In the genomic region with DNA sequence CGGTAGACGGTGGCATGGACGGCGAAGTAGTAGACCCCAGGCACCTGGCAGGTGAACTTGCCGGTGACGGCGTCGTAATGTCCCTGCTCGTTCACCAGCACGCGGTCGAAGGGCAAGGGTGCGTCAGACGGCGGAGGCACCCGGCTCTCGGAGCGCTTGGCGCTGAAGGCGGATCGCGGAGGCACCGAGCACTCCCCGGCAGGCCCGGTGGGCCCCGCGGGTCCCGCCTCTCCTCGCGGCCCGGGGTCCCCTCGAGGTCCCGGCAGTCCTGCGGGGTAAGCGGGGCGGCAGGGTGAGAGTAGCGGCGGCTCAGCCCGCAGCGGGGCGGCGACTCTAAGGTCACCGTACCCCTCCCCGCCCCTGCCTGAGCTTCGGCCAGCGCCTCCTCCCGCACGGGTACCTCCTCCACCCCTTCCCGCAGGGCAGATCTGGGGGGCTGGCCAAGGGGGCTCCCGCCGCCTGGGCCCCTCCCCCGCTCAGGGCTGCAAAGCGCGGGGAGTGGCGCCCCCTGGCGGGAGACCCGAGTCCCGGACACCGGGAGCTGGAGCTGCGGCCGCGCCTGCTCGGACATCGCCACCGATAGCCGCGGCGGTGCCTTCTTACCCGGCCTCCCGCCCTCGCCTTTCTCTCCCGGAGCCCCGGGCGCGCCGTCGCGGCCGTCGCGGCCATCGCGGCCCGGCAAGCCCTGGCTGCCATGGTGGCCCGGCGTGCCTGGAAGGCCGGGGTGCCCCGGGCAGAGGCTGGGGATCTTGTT, we compare ENCODE assay signal across 1 cellular context.
TF ChIP-seq lines count a peak whose summit lies in the region.

No MANE protein-coding gene starts in this region.

TF ChIP-seq in liver, 16 proteins besides CTCF, POLR2A, EP300 and RAD21 (continued from another document):
- TF ChIP-seq, protein P1, sequence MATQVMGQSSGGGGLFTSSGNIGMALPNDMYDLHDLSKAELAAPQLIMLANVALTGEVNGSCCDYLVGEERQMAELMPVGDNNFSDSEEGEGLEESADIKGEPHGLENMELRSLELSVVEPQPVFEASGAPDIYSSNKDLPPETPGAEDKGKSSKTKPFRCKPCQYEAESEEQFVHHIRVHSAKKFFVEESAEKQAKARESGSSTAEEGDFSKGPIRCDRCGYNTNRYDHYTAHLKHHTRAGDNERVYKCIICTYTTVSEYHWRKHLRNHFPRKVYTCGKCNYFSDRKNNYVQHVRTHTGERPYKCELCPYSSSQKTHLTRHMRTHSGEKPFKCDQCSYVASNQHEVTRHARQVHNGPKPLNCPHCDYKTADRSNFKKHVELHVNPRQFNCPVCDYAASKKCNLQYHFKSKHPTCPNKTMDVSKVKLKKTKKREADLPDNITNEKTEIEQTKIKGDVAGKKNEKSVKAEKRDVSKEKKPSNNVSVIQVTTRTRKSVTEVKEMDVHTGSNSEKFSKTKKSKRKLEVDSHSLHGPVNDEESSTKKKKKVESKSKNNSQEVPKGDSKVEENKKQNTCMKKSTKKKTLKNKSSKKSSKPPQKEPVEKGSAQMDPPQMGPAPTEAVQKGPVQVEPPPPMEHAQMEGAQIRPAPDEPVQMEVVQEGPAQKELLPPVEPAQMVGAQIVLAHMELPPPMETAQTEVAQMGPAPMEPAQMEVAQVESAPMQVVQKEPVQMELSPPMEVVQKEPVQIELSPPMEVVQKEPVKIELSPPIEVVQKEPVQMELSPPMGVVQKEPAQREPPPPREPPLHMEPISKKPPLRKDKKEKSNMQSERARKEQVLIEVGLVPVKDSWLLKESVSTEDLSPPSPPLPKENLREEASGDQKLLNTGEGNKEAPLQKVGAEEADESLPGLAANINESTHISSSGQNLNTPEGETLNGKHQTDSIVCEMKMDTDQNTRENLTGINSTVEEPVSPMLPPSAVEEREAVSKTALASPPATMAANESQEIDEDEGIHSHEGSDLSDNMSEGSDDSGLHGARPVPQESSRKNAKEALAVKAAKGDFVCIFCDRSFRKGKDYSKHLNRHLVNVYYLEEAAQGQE (IDR thresholded peaks at IDR 0.05) = no peak
- TF ChIP-seq RXRA (IDR thresholded peaks at IDR 0.05) (no peak), YY1 (IDR thresholded peaks at IDR 0.05) (no peak), FOXA1 (IDR thresholded peaks at IDR 0.05) (no peak), EGR1 (IDR thresholded peaks at IDR 0.05; ENCODE audit: low read depth in 2 of 2) (no peak), SP1 (IDR thresholded peaks at IDR 0.05) (no peak), JUND (IDR thresholded peaks at IDR 0.05) (no peak), FOXA2 (IDR thresholded peaks at IDR 0.05) (no peak)
- TF ChIP-seq, protein P2, sequence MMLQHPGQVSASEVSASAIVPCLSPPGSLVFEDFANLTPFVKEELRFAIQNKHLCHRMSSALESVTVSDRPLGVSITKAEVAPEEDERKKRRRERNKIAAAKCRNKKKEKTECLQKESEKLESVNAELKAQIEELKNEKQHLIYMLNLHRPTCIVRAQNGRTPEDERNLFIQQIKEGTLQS (IDR thresholded peaks at IDR 0.05) = no peak
